Comparison of ENCODE assay signal across 20 cellular contexts in genomic region chr16:10031473-10031872, GRCh38.
DNase-seq lines count a peak whose midpoint lies in the region; ATAC-seq, FAIRE-seq and TF ChIP-seq lines count a peak whose summit lies in the region.
"Had no signal": no experiment of that assay in that cellular context is flagged by ENCODE, and none has a peak within 500 bp of the region (broad histone marks: within the 10 kb centered on the region; RNA-seq: fewer than 3 reads in every experiment).

No MANE protein-coding gene starts in this region.

- H3K9ac ChIP-seq in H1 (replicated peaks in 1 of 4; ENCODE audit: extremely low read depth in 1 of 4, low read depth in 3 of 4, low read length in 3 of 4) (no peak overlapping the region), neural progenitor cell (no peak overlapping the region)

- H3K4me2 ChIP-seq in DOHH2 (ENCODE audit: low read length) (no peak overlapping the region), H1 (ENCODE audit: insufficient read depth in 1 of 2, low read depth in 2 of 2, low read length in 2 of 2) (no peak overlapping the region), neural progenitor cell (no peak overlapping the region)

- H2BK12ac ChIP-seq in H1 (ENCODE audit: low read depth, low read length): no peak overlapping the region

- H2AK5ac ChIP-seq in H1 (ENCODE audit: low read depth, low read length): no peak overlapping the region

- H4K20me1 ChIP-seq in DOHH2 (ENCODE audit: control insufficient read depth, insufficient read depth, low read depth, low read length): no peaks in the 10 kb centered on the region
- no peaks in the 10 kb centered on the region for H4K20me1 ChIP-seq in H1 (replicated peaks in 1 of 2; ENCODE audit: control insufficient read depth in 1 of 2, insufficient read depth in 2 of 2, low read length in 2 of 2)
- no peaks in the 10 kb centered on the region for H4K20me1 ChIP-seq in neural progenitor cell (ENCODE audit: low read depth)

- no peaks in the 10 kb centered on the region; the same call in 1 of the 2 replicates for H3K23me2 ChIP-seq in H1 (ENCODE audit: low read depth, low read length)

- no peak overlapping the region for H3K4ac ChIP-seq in H1 (replicated peaks; ENCODE audit: insufficient read length, low read depth, low read length)

- H3K9me3 Mint-ChIP-seq in HFFc6 (no peaks in the 10 kb centered on the region), neural progenitor cell (no peaks in the 10 kb centered on the region)
- H3K9me3 Mint-ChIP-seq: stimulated activated naive B cell treated with anti-CD40 and anti-IgM and Interleukin-4, amounts not matched to agents 10 μg/mL and 1 μg/mL and 100 μg/mL, for 72 hours had no signal

- TF ChIP-seq RAD21 in H1 (IDR thresholded peaks at IDR 0.05 in 1 of 2, conservative IDR thresholded peaks at IDR 0.05 in 1 of 2; ENCODE audit: low read depth in 2 of 2, low read length in 2 of 2): peak; percentile 36 to 56; a peak in 3 of 4 replicates

- no peak overlapping the region for H4K91ac ChIP-seq in H1 (replicated peaks; ENCODE audit: insufficient read length, low read length)

- no peaks in the 10 kb centered on the region for H3K79me1 ChIP-seq in H1 (ENCODE audit: low read depth, low read length)

- no peaks in the 10 kb centered on the region for H3K27me3 ChIP-seq in DOHH2 (ENCODE audit: control insufficient read depth, low read length)
- no peaks in the 10 kb centered on the region for H3K27me3 ChIP-seq in H1 (replicated peaks in 1 of 4; ENCODE audit: control insufficient read depth in 3 of 4, extremely low read depth in 1 of 4, insufficient read depth in 3 of 4, low read length in 3 of 4)
- no peaks in the 10 kb centered on the region for H3K27me3 ChIP-seq in neural progenitor cell
- H3K27me3 ChIP-seq: cardiac muscle cell had no signal

- H2AFZ ChIP-seq in H1 (ENCODE audit: low read length) (no peak overlapping the region), neural progenitor cell (replicated peaks) (no peak overlapping the region)

- POLR2A ChIA-PET in H1 (lab: Charles Lee; ENCODE audit: partially characterized antibody): no interaction called here

- H3K4me1 Mint-ChIP-seq in HFFc6 (ENCODE audit: low read depth): no peaks in the 10 kb centered on the region
- no peaks in the 10 kb centered on the region for H3K4me1 Mint-ChIP-seq in neural progenitor cell
- H3K4me1 Mint-ChIP-seq: naive thymus-derived CD8-positive, alpha-beta T cell; T-helper 17 cell had no signal

- H3K36me3 ChIP-seq in DOHH2 (ENCODE audit: control insufficient read depth, low read length) (no peaks in the 10 kb centered on the region), H1 (ENCODE audit: control insufficient read depth in 2 of 4, insufficient read depth in 4 of 4, low read length in 3 of 4) (no peaks in the 10 kb centered on the region), neural progenitor cell (no peaks in the 10 kb centered on the region)
- H3K36me3 ChIP-seq: cardiac muscle cell had no signal

- FAIRE-seq in H1 (lab: Jason Lieb, UNC): no peak

- H3K27ac ChIP-seq in DOHH2 (ENCODE audit: low read depth, low read length) (no peak overlapping the region), H1 (ENCODE audit: low read depth, low read length) (no peak overlapping the region), neural progenitor cell (no peak overlapping the region)
- H3K27ac ChIP-seq: cardiac muscle cell had no signal

- H3F3A ChIP-seq in DOHH2 (ENCODE audit: control insufficient read depth, insufficient read depth) (no peaks in the 10 kb centered on the region), neural progenitor cell (ENCODE audit: low read depth) (no peaks in the 10 kb centered on the region)

- DNase-seq in HFFc6: no peak
- no peak for DNase-seq in H1 (ENCODE audit: low read depth in 1 of 2, low spot score in 2 of 2)
- no peak for DNase-seq in neural progenitor cell (ENCODE audit: low spot score)
- no peak for DNase-seq in kidney tubule cell (ENCODE audit: low spot score)
- DNase-seq in COLO829 (ENCODE audit: low spot score): no peak
- DNase-seq: activated CD4-positive, alpha-beta T cell treated with anti-CD3 and anti-CD28 coated beads, Interleukin-2, amount 50 U/mL, for 4 hours; activated CD8-positive, alpha-beta memory T cell treated with anti-CD3 and anti-CD28 coated beads, Interleukin-2, amount 50 U/mL, for 48 hours; activated effector memory CD4-positive, alpha-beta T cell treated with Interleukin-2 at 50 U/mL for 16 hours; dermis blood vessel endothelial cell; left cardiac atrium; naive thymus-derived CD8-positive, alpha-beta T cell; NCI-H2171 treated with DMSO at 0.1 percent for 48 hours; NCI-H526 treated with DMSO at 0.1 percent for 48 hours; posterior cingulate gyrus; stimulated activated naive B cell treated with anti-CD40 and anti-IgM and Interleukin-4, amounts not matched to agents 10 μg/mL and 1 μg/mL and 100 μg/mL, for 72 hours; T-helper 17 cell had no signal

- peak; percentile 14 for TF ChIP-seq CTCF in DOHH2 (IDR thresholded peaks at IDR 0.05; ENCODE audit: low read depth, low read length, poor library complexity, severe bottlenecking)
- peak; percentile 70 for TF ChIP-seq CTCF in HFFc6 (IDR thresholded peaks at IDR 0.05)
- TF ChIP-seq CTCF in H1 (IDR thresholded peaks at IDR 0.05; ENCODE audit: control extremely low read depth in 1 of 3, insufficient read depth in 1 of 3, low read depth in 1 of 3, low read length in 3 of 3): peak; percentile 27 to 54 (median 53)
- TF ChIP-seq CTCF in neural progenitor cell (IDR thresholded peaks at IDR 0.05): peak; percentile 11

- no peak overlapping the region for H3K56ac ChIP-seq in H1 (replicated peaks; ENCODE audit: insufficient read length, low read depth, low read length)

- H3K4me3 Mint-ChIP-seq in HFFc6 (no peak overlapping the region), neural progenitor cell (no peak overlapping the region)
- H3K4me3 Mint-ChIP-seq: stimulated activated naive B cell treated with anti-CD40 and anti-IgM and Interleukin-4, amounts not matched to agents 10 μg/mL and 1 μg/mL and 100 μg/mL, for 72 hours; T-helper 17 cell had no signal

- CTCF ChIA-PET in H1 (lab: Charles Lee; ENCODE audit: partially characterized antibody): no interaction called here

- H2BK5ac ChIP-seq in H1 (ENCODE audit: low read depth, low read length): no peak overlapping the region

- H3K9me3 ChIP-seq in DOHH2 (ENCODE audit: control insufficient read depth, insufficient read depth, low read length) (no peaks in the 10 kb centered on the region), H1 (ENCODE audit: insufficient read depth in 2 of 2, low read depth in 1 of 2, low read length in 1 of 2) (no peaks in the 10 kb centered on the region), neural progenitor cell (ENCODE audit: low read depth) (no peaks in the 10 kb centered on the region)

- H3K79me2 ChIP-seq in DOHH2 (ENCODE audit: control insufficient read depth, low read length): no peaks in the 10 kb centered on the region
- no peaks in the 10 kb centered on the region for H3K79me2 ChIP-seq in H1 (ENCODE audit: control insufficient read depth in 1 of 2, insufficient read depth in 2 of 2, low read length in 2 of 2)
- no peaks in the 10 kb centered on the region for H3K79me2 ChIP-seq in neural progenitor cell (ENCODE audit: low read depth)

- no peak for ATAC-seq in HG02885 (IDR thresholded peaks at IDR 0.05; ENCODE audit: poor library complexity, unreplicated experiment)
- ATAC-seq in GM19023 (IDR thresholded peaks at IDR 0.05; ENCODE audit: unreplicated experiment): no peak
- ATAC-seq: left cardiac atrium; naive thymus-derived CD8-positive, alpha-beta T cell; stimulated activated naive B cell treated with anti-CD40 and anti-IgM and Interleukin-4, amounts not matched to agents 10 μg/mL and 1 μg/mL and 100 μg/mL, for 72 hours; T-helper 17 cell had no signal

- no peaks in the 10 kb centered on the region for H3K9me2 ChIP-seq in DOHH2 (replicated peaks; ENCODE audit: control insufficient read depth, low read length)

- TF ChIP-seq EP300 in H1 (IDR thresholded peaks at IDR 0.05; ENCODE audit: borderline replicate concordance in 1 of 2, low read depth in 2 of 2, low read length in 2 of 2): no peak

- H3K27ac Mint-ChIP-seq in HFFc6: no peak overlapping the region
- H3K27ac Mint-ChIP-seq in neural progenitor cell: no peak overlapping the region
- H3K27ac Mint-ChIP-seq: naive thymus-derived CD8-positive, alpha-beta T cell; stimulated activated naive B cell treated with anti-CD40 and anti-IgM and Interleukin-4, amounts not matched to agents 10 μg/mL and 1 μg/mL and 100 μg/mL, for 72 hours; T-helper 17 cell had no signal

- H3K27me3 Mint-ChIP-seq in HFFc6 (ENCODE audit: insufficient read depth): peaks cover 17% of the 10 kb centered on the region
- H3K27me3 Mint-ChIP-seq in neural progenitor cell (ENCODE audit: insufficient read depth, low read depth): no peaks in the 10 kb centered on the region
- H3K27me3 Mint-ChIP-seq: T-helper 17 cell had no signal

- no peak for TF ChIP-seq POLR2A in H1 (IDR thresholded peaks at IDR 0.05; ENCODE audit: control extremely low read depth in 1 of 2, low read depth in 2 of 2, low read length in 2 of 2)

- H3K36me3 Mint-ChIP-seq in HFFc6 (ENCODE audit: low read depth): no peaks in the 10 kb centered on the region
- H3K36me3 Mint-ChIP-seq in neural progenitor cell: no peaks in the 10 kb centered on the region
- H3K36me3 Mint-ChIP-seq: naive thymus-derived CD8-positive, alpha-beta T cell; stimulated activated naive B cell treated with anti-CD40 and anti-IgM and Interleukin-4, amounts not matched to agents 10 μg/mL and 1 μg/mL and 100 μg/mL, for 72 hours had no signal

- H4K5ac ChIP-seq in H1 (ENCODE audit: insufficient read length, low read depth, low read length): no peak overlapping the region

- H2BK20ac ChIP-seq in H1 (ENCODE audit: low read length): no peak overlapping the region

- 73% methylated on average over 7 of the region's 7 CpGs; no CpG with 5 or more reads in 1 of the 2 experiments for WGBS in H1 (ENCODE audit: extremely low coverage in 1 of 2, insufficient coverage in 1 of 2, insufficient read length in 1 of 2, insufficient replicate concordance in 2 of 2, low coverage in 1 of 2, low lambda C conversion rate in 2 of 2, missing lambda C conversion rate in 1 of 2), 2 experiments

- H3K4me1 ChIP-seq in DOHH2 (ENCODE audit: control insufficient read depth, low read length) (no peaks in the 10 kb centered on the region), H1 (replicated peaks in 1 of 4; ENCODE audit: control insufficient read depth in 3 of 4, insufficient read depth in 4 of 4, low read length in 3 of 4) (no peaks in the 10 kb centered on the region), neural progenitor cell (no peaks in the 10 kb centered on the region)

- no peak overlapping the region for H3K4me3 ChIP-seq in DOHH2 (ENCODE audit: low read length)
- no peak overlapping the region for H3K4me3 ChIP-seq in H1 (ENCODE audit: extremely low read depth in 1 of 4, insufficient read depth in 2 of 4, low read depth in 3 of 4, low read length in 4 of 4)
- no peak overlapping the region for H3K4me3 ChIP-seq in neural progenitor cell
- H3K4me3 ChIP-seq: cardiac muscle cell had no signal

- no peak overlapping the region for H3K18ac ChIP-seq in H1 (ENCODE audit: extremely low read depth, low read length)

- H3K23ac ChIP-seq in H1 (ENCODE audit: insufficient read length): no peak overlapping the region

- H4K8ac ChIP-seq in H1 (ENCODE audit: extremely low read depth, insufficient read depth, low read length): no peak overlapping the region

- no peak overlapping the region for H2BK120ac ChIP-seq in H1 (replicated peaks; ENCODE audit: low read depth, low read length)

- no peak overlapping the region for H2BK15ac ChIP-seq in H1 (ENCODE audit: low read length)

- no peak overlapping the region for H3K14ac ChIP-seq in H1 (ENCODE audit: insufficient read length)

Comparison
In these comparisons a context has a peak if more than half of its experiments do, and no peak if none do; other contexts are left out.
1. CTCF ChIP-seq: peak in every context shown above with its lines; median percentile 70 in HFFc6; 53 in H1; 14 in DOHH2; 11 in neural progenitor cell.